In genomic region chr19:10112037-10112751, GRCh38 we compare ENCODE assay signal across 6 cellular contexts. TPM values are rescaled to one million over a fixed set of nuclear protein-coding genes. Genes with fewer than 3 reads are reported as not detected.
DNase-seq lines count a peak whose midpoint lies in the region; ATAC-seq and TF ChIP-seq lines count a peak whose summit lies in the region.

No MANE protein-coding gene starts in this region.

- H3K27ac Mint-ChIP-seq in activated T-helper 17 cell treated with anti-CD3 and anti-CD28 coated beads, Interleukin-2, amount 50 U/mL, for 72 hours, result peak overlapping the region; percentile 95

- TF ChIP-seq CTCF in NB4 (IDR thresholded peaks at IDR 0.05; ENCODE audit: low read depth, low read length), result no peak

- H3K36me3 Mint-ChIP-seq in activated T-helper 17 cell treated with anti-CD3 and anti-CD28 coated beads, Interleukin-2, amount 50 U/mL, for 72 hours (ENCODE audit: low read depth), result peaks cover 100% of the 10 kb centered on the region

- DNase-seq in NB4 (ENCODE audit: low read depth), result peak; percentile 94
- peak; percentile 32 to 44 for DNase-seq in stimulated activated CD4-positive, alpha-beta T cell treated with anti-CD3 and anti-CD28 coated beads, Interleukin-4, amount 100 ng/mL, for 4 hours
- DNase-seq in NCI-H1930 (lab: John Stamatoyannopoulos, UW), result no peak
- no peak for DNase-seq in HCEC 1CT

- peaks cover 32% of the 10 kb centered on the region for H3K4me1 Mint-ChIP-seq in activated T-helper 17 cell treated with anti-CD3 and anti-CD28 coated beads, Interleukin-2, amount 50 U/mL, for 72 hours

- peak overlapping the region; percentile 99 for H3K4me3 Mint-ChIP-seq in activated T-helper 17 cell treated with anti-CD3 and anti-CD28 coated beads, Interleukin-2, amount 50 U/mL, for 72 hours

- ATAC-seq in activated T-helper 17 cell treated with anti-CD3 and anti-CD28 coated beads, Interleukin-2, amount 50 U/mL, for 72 hours (replicated peaks), result peak; percentile 69
- ATAC-seq in HG03439 (IDR thresholded peaks at IDR 0.05; ENCODE audit: unreplicated experiment), result no peak

- no peaks in the 10 kb centered on the region for H3K27me3 Mint-ChIP-seq in activated T-helper 17 cell treated with anti-CD3 and anti-CD28 coated beads, Interleukin-2, amount 50 U/mL, for 72 hours

- no peak overlapping the region for H3K4me3 ChIP-seq in NB4 (ENCODE audit: low read depth, low read length)

- H3K9me3 Mint-ChIP-seq in activated T-helper 17 cell treated with anti-CD3 and anti-CD28 coated beads, Interleukin-2, amount 50 U/mL, for 72 hours, result no peaks in the 10 kb centered on the region

- peak; percentile 29 for TF ChIP-seq POLR2A in NB4 (IDR thresholded peaks at IDR 0.05; ENCODE audit: extremely low read depth, insufficient read length)

RNA-seq across cellular contexts. Expression of gene P2RY11, which starts 0.7 kb away (rescaled TPM):
- total RNA-seq in activated T-helper 17 cell treated with anti-CD3 and anti-CD28 coated beads, Interleukin-2, amount 50 U/mL, for 72 hours, result 100 to 1,000 TPM; 114 to 237 TPM

RNA-seq across cellular contexts. Expression of gene PPAN, which starts 6.0 kb away (rescaled TPM):
- 100 to 1,000 TPM; 205 to 372 TPM for total RNA-seq in activated T-helper 17 cell treated with anti-CD3 and anti-CD28 coated beads, Interleukin-2, amount 50 U/mL, for 72 hours

RNA-seq across cellular contexts. Expression of gene EIF3G, which starts 7.5 kb away (rescaled TPM):
- 100 to 1,000 TPM; 174 to 235 TPM for total RNA-seq in activated T-helper 17 cell treated with anti-CD3 and anti-CD28 coated beads, Interleukin-2, amount 50 U/mL, for 72 hours

RNA-seq across cellular contexts. Expression of gene ANGPTL6, which starts 9.7 kb away (rescaled TPM):
- total RNA-seq in activated T-helper 17 cell treated with anti-CD3 and anti-CD28 coated beads, Interleukin-2, amount 50 U/mL, for 72 hours, result 10 to 100 TPM in 1 of 2 donors, 1 to 10 TPM in 1; 5.7 to 47.0 TPM

RNA-seq across cellular contexts. Expression of gene SHFL, which starts 26.1 kb away (rescaled TPM):
- 10 to 100 TPM; 52.5 to 65.0 TPM for total RNA-seq in activated T-helper 17 cell treated with anti-CD3 and anti-CD28 coated beads, Interleukin-2, amount 50 U/mL, for 72 hours

Comparison
In these comparisons a context has a peak if more than half of its experiments do, and no peak if none do; other contexts are left out.
1. DNase-seq: peak in NB4 (single experiment) and stimulated activated CD4-positive, alpha-beta T cell treated with anti-CD3 and anti-CD28 coated beads, Interleukin-4, amount 100 ng/mL, for 4 hours (2 of 2); none in NCI-H1930 (0 of 2) and HCEC 1CT (single experiment).